Comparison of ENCODE assay signal across 16 cellular contexts in genomic region chr6:6841571-6841970, GRCh38.
A peak's percentile ranks its signal among the peaks of the same experiment; 100 is the strongest.
DNase-seq lines count a peak whose midpoint lies in the region; ATAC-seq, FAIRE-seq and TF ChIP-seq lines count a peak whose summit lies in the region.
"Had no signal": no experiment of that assay in that cellular context is flagged by ENCODE, and none has a peak within 500 bp of the region (broad histone marks: within the 10 kb centered on the region; RNA-seq: fewer than 3 reads in every experiment).

No MANE protein-coding gene starts in this region.

- H3K9me3 ChIP-seq in breast epithelium (peaks cover 0 to 9% of the 10 kb centered on the region in 2 donors), K562 (replicated peaks; ENCODE audit: control insufficient read depth, insufficient read depth, low read depth, low read length) (0 out of 2 replicates have a peak, but pooled peaks cover 3% of the 10 kb centered on the region)

- no peak overlapping the region for H3K4me3 Mint-ChIP-seq in MCF 10A (ENCODE audit: unreplicated experiment)
- H3K4me3 Mint-ChIP-seq: brain; HFFc6; T-helper 1 cell treated with Interleukin-12 subunit alpha and Interleukin-12 subunit beta and Interleukin-4 antibody, amounts not matched to agents 30 μg/mL and 1 μg/mL, for 36 hours had no signal

- no peaks in the 10 kb centered on the region for H3K79me2 ChIP-seq in K562 (ENCODE audit: control insufficient read depth, insufficient read depth, low read length)

- no peaks in the 10 kb centered on the region for H3K36me3 Mint-ChIP-seq in MCF 10A (ENCODE audit: insufficient read depth, unreplicated experiment)
- H3K36me3 Mint-ChIP-seq: brain had no signal

- ATAC-seq in K562 = no peak
- no peak for ATAC-seq in HG02840 (IDR thresholded peaks at IDR 0.05; ENCODE audit: low FRiP score, unreplicated experiment)

- no peak overlapping the region for H3K4me2 ChIP-seq in K562 (ENCODE audit: insufficient read depth, low read length)

- H3K27ac Mint-ChIP-seq in MCF 10A (ENCODE audit: low read depth, unreplicated experiment) = peak overlapping the region; percentile 59
- H3K27ac Mint-ChIP-seq: brain; HFFc6; T-helper 1 cell treated with Interleukin-12 subunit alpha and Interleukin-12 subunit beta and Interleukin-4 antibody, amounts not matched to agents 30 μg/mL and 1 μg/mL, for 36 hours had no signal

- no peak for TF ChIP-seq CTCF in MCF 10A (IDR thresholded peaks at IDR 0.05; ENCODE audit: unreplicated experiment)
- no peak for TF ChIP-seq CTCF in breast epithelium (IDR thresholded peaks at IDR 0.05)
- no peak for TF ChIP-seq CTCF in K562 (IDR thresholded peaks at IDR 0.05 in 2 of 3, conservative IDR thresholded peaks at IDR 0.05 in 1 of 3; ENCODE audit: insufficient read depth in 2 of 3, low read depth in 1 of 3, low read length in 3 of 3)

- H3K27ac ChIP-seq in breast epithelium = no peak overlapping the region
- no peak overlapping the region for H3K27ac ChIP-seq in K562 (ENCODE audit: extremely low read depth, low read depth, low read length)
- H3K27ac ChIP-seq: transverse colon had no signal

- no peaks in the 10 kb centered on the region for H3K9me1 ChIP-seq in K562 (ENCODE audit: control insufficient read depth, insufficient read depth, low read length)

- TF ChIP-seq POLR2A in breast epithelium (IDR thresholded peaks at IDR 0.05) = no peak
- no peak for TF ChIP-seq POLR2A in K562 (conservative IDR thresholded peaks at IDR 0.05)

- in situ Hi-C loops in K562 (cut with MboI) = no loop called here

- no peak overlapping the region for H3K9ac ChIP-seq in K562 (ENCODE audit: insufficient read depth in 1 of 2, low read depth in 2 of 2, low read length in 2 of 2)

- TF ChIP-seq EP300 in K562 (IDR thresholded peaks at IDR 0.05; ENCODE audit: low read length) = no peak

- POLR2A ChIA-PET in MCF 10A (lab: Yijun Ruan, JAX) (interaction anchor here (0.6 kb wide), 1 partner anchor 15 kb away, joined by 3 read pairs; no protein-coding TSS in a partner anchor), K562 (lab: Yijun Ruan, JAX) (interaction anchor here (0.6 to 1.1 kb wide), 3 partner anchors 9 to 47 kb away, joined by 3 to 4 read pairs (median 3); no protein-coding TSS in a partner anchor)

- intact Hi-C loops in MCF 10A (cut with micrococcal nuclease) (no loop called here), breast epithelium (cut with DNase I; ENCODE audit: low total_unique reads) (no loop called here), K562 (cut with micrococcal nuclease) (no loop called here)

- no peak for TF ChIP-seq RAD21 in K562 (CRISPR knock-in tag; conservative IDR thresholded peaks at IDR 0.05 in 1 of 2, IDR thresholded peaks at IDR 0.05 in 1 of 2)

- CTCF ChIA-PET in MCF 10A (lab: Yijun Ruan, JAX) = interaction anchor here (0.7 to 0.8 kb wide), 3 partner anchors 15 to 97 kb away, joined by 3 to 4 read pairs (median 4); no protein-coding TSS in a partner anchor
- CTCF ChIA-PET in K562 (lab: Yijun Ruan, JAX; ENCODE audit: low intra/inter-chr PET ratio) = no interaction called here

- H3K4me3 ChIP-seq in breast epithelium (no peak overlapping the region), K562 (no peak overlapping the region)
- H3K4me3 ChIP-seq: transverse colon had no signal

- BruUV-seq in MCF 10A (replicated peaks; lab: Mats Ljungman, UMichigan) (no TSS peak), K562 (replicated peaks; lab: Mats Ljungman, UMichigan) (no TSS peak)

- H4K20me1 ChIP-seq in K562 (replicated peaks; ENCODE audit: control insufficient read depth, insufficient read depth, low read length) = no peaks in the 10 kb centered on the region

- H3K27me3 ChIP-seq in breast epithelium = no peaks in the 10 kb centered on the region
- H3K27me3 ChIP-seq in K562 (ENCODE audit: control insufficient read depth in 2 of 2, insufficient read depth in 2 of 2, low read length in 2 of 2) = peaks cover 21 to 35% of the 10 kb centered on the region in 2 experiments
- H3K27me3 ChIP-seq: transverse colon had no signal

- no peaks in the 10 kb centered on the region for H3K4me1 ChIP-seq in breast epithelium
- H3K4me1 ChIP-seq in K562 (replicated peaks in 1 of 2; ENCODE audit: control insufficient read depth in 2 of 2, insufficient read depth in 2 of 2, low read length in 2 of 2) = no peaks in the 10 kb centered on the region; a peak in 1 of 5 replicates
- H3K4me1 ChIP-seq: transverse colon had no signal

- DNase-seq in MCF 10A (ENCODE audit: unreplicated experiment) (no peak), breast epithelium (ENCODE audit: low spot score in 2 of 2) (no peak), NCI-H524 (lab: John Stamatoyannopoulos, UW) (peak; percentile 78 to 95), K562 (ENCODE audit: extremely low read depth in 1 of 4, low spot score in 3 of 4) (no peak), amygdala (lab: John Stamatoyannopoulos, UW) (no peak), NCI-H2227 treated with DMSO at 0.1 percent for 48 hours (lab: John Stamatoyannopoulos, UW) (no peak)
- DNase-seq in activated CD8-positive, alpha-beta memory T cell treated with anti-CD3 and anti-CD28 coated beads, Interleukin-2, amount 50 U/mL, for 48 hours = no peak
- DNase-seq: ACHN; activated CD4-positive, CD25-positive, alpha-beta regulatory T cell treated with anti-CD3 and anti-CD28 coated beads, Interleukin-2, amount 50 U/mL, for 72 hours; activated naive CD4-positive, alpha-beta T cell treated with Interleukin-2 at 50 U/mL for 16 hours; HFFc6; NCI-H345; transverse colon had no signal

- H2AFZ ChIP-seq in K562 (ENCODE audit: low read depth, low read length) = no peak overlapping the region

- FAIRE-seq in K562 (lab: Jason Lieb, UNC) = no peak

- peaks cover 12% of the 10 kb centered on the region for H3K9me3 Mint-ChIP-seq in MCF 10A (ENCODE audit: unreplicated experiment)

- no peaks in the 10 kb centered on the region for H3K27me3 Mint-ChIP-seq in MCF 10A (ENCODE audit: insufficient read depth, unreplicated experiment)

- H3K4me1 Mint-ChIP-seq in MCF 10A (ENCODE audit: insufficient read depth, unreplicated experiment) = peaks cover 33% of the 10 kb centered on the region
- H3K4me1 Mint-ChIP-seq: brain had no signal

- 0% methylated on average over 3 of the region's 3 CpGs for WGBS in K562 (ENCODE audit: insufficient coverage, low coverage, missing lambda C conversion rate)

- H3K36me3 ChIP-seq in breast epithelium = no peaks in the 10 kb centered on the region
- H3K36me3 ChIP-seq in K562 (ENCODE audit: control insufficient read depth, insufficient read depth, low read length) = no peaks in the 10 kb centered on the region
- H3K36me3 ChIP-seq: transverse colon had no signal

TF ChIP-seq in K562, 482 proteins besides CTCF, POLR2A, EP300 and RAD21:
- TF ChIP-seq USF2 (CRISPR knock-in tag; IDR thresholded peaks at IDR 0.05) (0 out of 2 replicates have a peak, but pooled peaks have one; percentile 4), ZNF512 (tag; IDR thresholded peaks at IDR 0.05) (0 out of 2 replicates have a peak, but pooled peaks have one; percentile 38), PYGO2 (tag; IDR thresholded peaks at IDR 0.05) (no peak), ZNF143 (CRISPR knock-in tag; IDR thresholded peaks at IDR 0.05) (no peak), HLTF (IDR thresholded peaks at IDR 0.05) (no peak)

Comparison
In these comparisons a context has a peak if more than half of its experiments do, and no peak if none do; other contexts are left out.
1. DNase-seq: peak in NCI-H524 (2 of 2); none in MCF 10A (single experiment), breast epithelium (0 of 2), K562 (0 of 4), activated CD8-positive, alpha-beta memory T cell treated with anti-CD3 and anti-CD28 coated beads, Interleukin-2, amount 50 U/mL, for 48 hours (single experiment), amygdala (0 of 56) and NCI-H2227 treated with DMSO at 0.1 percent for 48 hours (single experiment).